Comparison of ENCODE assay signal across 8 cellular contexts in genomic region chr5:87120518-87121314, GRCh38.
DNase-seq lines count a peak whose midpoint lies in the region; ATAC-seq and TF ChIP-seq lines count a peak whose summit lies in the region.

No MANE protein-coding gene starts in this region.

- H3K4me3 Mint-ChIP-seq in activated CD4-positive, alpha-beta T cell treated with anti-CD3 and anti-CD28 coated beads for 36 hours: peak overlapping the region; percentile 26
- no peak overlapping the region for H3K4me3 Mint-ChIP-seq in activated CD4-positive, alpha-beta memory T cell treated with anti-CD3 and anti-CD28 coated beads, Interleukin-2, amount 10 ng/mL, durations not matched to agents 7 days and 5 days
- peak overlapping the region; percentile 54 to 83 (median 68) for H3K4me3 Mint-ChIP-seq in immature natural killer cell

- no peak overlapping the region for H2AFZ ChIP-seq in hepatocyte

- 61% methylated on average over 2 of the region's 2 CpGs for WGBS in hepatocyte (ENCODE audit: low lambda C conversion rate, missing lambda C conversion rate)

- H3K4me2 ChIP-seq in hepatocyte: no peak overlapping the region

- no peak for TF ChIP-seq CTCF in hepatocyte (IDR thresholded peaks at IDR 0.05; ENCODE audit: poor library complexity)

- intact Hi-C loops in activated CD4-positive, alpha-beta T cell treated with anti-CD3 and anti-CD28 coated beads for 36 hours (cut with DNase I, micrococcal nuclease): loop anchor here (1.0 to 5.0 kb wide), 10 partner anchors 38 to 1727 kb away; partner anchors contain the start of genes CCNH (in 2 of the 2) and RASA1 (in 2 of the 2)
- intact Hi-C loops in left ventricle myocardium superior (cut with micrococcal nuclease): no loop called here

- POLR2A ChIA-PET in activated CD4-positive, alpha-beta T cell treated with anti-CD3 and anti-CD28 coated beads for 36 hours (lab: Charles Lee): interaction anchor here (0.6 kb wide), 1 partner anchor 46 kb away, joined by 3 read pairs; no protein-coding TSS in a partner anchor
- POLR2A ChIA-PET in activated CD4-positive, alpha-beta memory T cell treated with anti-CD3 and anti-CD28 coated beads, Interleukin-2, amount 10 ng/mL, durations not matched to agents 7 days and 5 days (lab: Charles Lee): interaction anchor here (0.7 to 2.4 kb wide), 8 partner anchors 11 to 241 kb away, joined by 3 to 12 read pairs (median 4); no protein-coding TSS in a partner anchor

- no peaks in the 10 kb centered on the region for H3K9me3 Mint-ChIP-seq in activated CD4-positive, alpha-beta T cell treated with anti-CD3 and anti-CD28 coated beads for 36 hours (ENCODE audit: low read depth)
- no peaks in the 10 kb centered on the region for H3K9me3 Mint-ChIP-seq in activated CD4-positive, alpha-beta memory T cell treated with anti-CD3 and anti-CD28 coated beads, Interleukin-2, amount 10 ng/mL, durations not matched to agents 7 days and 5 days
- H3K9me3 Mint-ChIP-seq in immature natural killer cell: no peaks in the 10 kb centered on the region

- H3K36me3 ChIP-seq in hepatocyte (replicated peaks; ENCODE audit: insufficient read depth, low read depth): no peaks in the 10 kb centered on the region

- H3K9me2 ChIP-seq in hepatocyte (replicated peaks; ENCODE audit: insufficient read depth): no peaks in the 10 kb centered on the region

- H3K4me3 ChIP-seq in hepatocyte: no peak overlapping the region

- peaks cover 2% of the 10 kb centered on the region for H3K27me3 Mint-ChIP-seq in activated CD4-positive, alpha-beta T cell treated with anti-CD3 and anti-CD28 coated beads for 36 hours
- H3K27me3 Mint-ChIP-seq in activated CD4-positive, alpha-beta memory T cell treated with anti-CD3 and anti-CD28 coated beads, Interleukin-2, amount 10 ng/mL, durations not matched to agents 7 days and 5 days: no peaks in the 10 kb centered on the region
- H3K27me3 Mint-ChIP-seq in immature natural killer cell (ENCODE audit: low read depth in 3 of 3): peaks cover 0 to 4% (median 2%) of the 10 kb centered on the region in 3 donors

- no peaks in the 10 kb centered on the region for H4K20me1 ChIP-seq in hepatocyte (ENCODE audit: insufficient read depth, poor library complexity, severe bottlenecking)

- peaks cover 58% of the 10 kb centered on the region for H3K4me1 Mint-ChIP-seq in activated CD4-positive, alpha-beta T cell treated with anti-CD3 and anti-CD28 coated beads for 36 hours
- H3K4me1 Mint-ChIP-seq in activated CD4-positive, alpha-beta memory T cell treated with anti-CD3 and anti-CD28 coated beads, Interleukin-2, amount 10 ng/mL, durations not matched to agents 7 days and 5 days: peaks cover 62% of the 10 kb centered on the region
- H3K4me1 Mint-ChIP-seq in immature natural killer cell: peaks cover 43 to 53% of the 10 kb centered on the region in 2 donors

- CTCF ChIA-PET in activated CD4-positive, alpha-beta T cell treated with anti-CD3 and anti-CD28 coated beads for 36 hours (lab: Charles Lee): interaction anchor here (1.0 kb wide), 1 partner anchor 278 kb away, joined by 3 read pairs; no protein-coding TSS in a partner anchor
- CTCF ChIA-PET in activated CD4-positive, alpha-beta memory T cell treated with anti-CD3 and anti-CD28 coated beads, Interleukin-2, amount 10 ng/mL, durations not matched to agents 7 days and 5 days (lab: Charles Lee): interaction anchor here (1.2 kb wide), 1 partner anchor 224 kb away, joined by 3 read pairs; no protein-coding TSS in a partner anchor

- no peaks in the 10 kb centered on the region for H3K79me2 ChIP-seq in hepatocyte

- H3K36me3 Mint-ChIP-seq in activated CD4-positive, alpha-beta T cell treated with anti-CD3 and anti-CD28 coated beads for 36 hours (ENCODE audit: low read depth): no peaks in the 10 kb centered on the region
- peaks cover 7% of the 10 kb centered on the region for H3K36me3 Mint-ChIP-seq in activated CD4-positive, alpha-beta memory T cell treated with anti-CD3 and anti-CD28 coated beads, Interleukin-2, amount 10 ng/mL, durations not matched to agents 7 days and 5 days (ENCODE audit: low read depth)
- peaks cover 0 to 3% (median 0%) of the 10 kb centered on the region in 3 donors for H3K36me3 Mint-ChIP-seq in immature natural killer cell

- H3K9me3 ChIP-seq in hepatocyte (ENCODE audit: low read depth): no peaks in the 10 kb centered on the region

- H3K4me1 ChIP-seq in hepatocyte (ENCODE audit: insufficient read depth): no peaks in the 10 kb centered on the region

- H3K27me3 ChIP-seq in hepatocyte: peaks cover 3% of the 10 kb centered on the region

- peak overlapping the region; percentile 20 for H3K27ac Mint-ChIP-seq in activated CD4-positive, alpha-beta T cell treated with anti-CD3 and anti-CD28 coated beads for 36 hours
- peak overlapping the region; percentile 90 for H3K27ac Mint-ChIP-seq in activated CD4-positive, alpha-beta memory T cell treated with anti-CD3 and anti-CD28 coated beads, Interleukin-2, amount 10 ng/mL, durations not matched to agents 7 days and 5 days
- peak overlapping the region; percentile 9 to 92 (median 84) for H3K27ac Mint-ChIP-seq in immature natural killer cell

- peak; percentile 74 for ATAC-seq in activated CD4-positive, alpha-beta T cell treated with anti-CD3 and anti-CD28 coated beads for 36 hours
- peak; percentile 22 for ATAC-seq in HG03521 (IDR thresholded peaks at IDR 0.05; ENCODE audit: unreplicated experiment)
- ATAC-seq in left ventricle myocardium superior: no peak

- peak; percentile 25 for DNase-seq in activated CD4-positive, alpha-beta T cell treated with anti-CD3 and anti-CD28 coated beads for 36 hours
- DNase-seq in activated CD4-positive, alpha-beta T cell treated with anti-CD3 and anti-CD28 coated beads for 1 hour: no peak
- DNase-seq in activated CD4-positive, alpha-beta memory T cell treated with anti-CD3 and anti-CD28 coated beads, Interleukin-2, amount 10 ng/mL, durations not matched to agents 7 days and 5 days: peak; percentile 32
- DNase-seq in immature natural killer cell (peak in 1 of 3 donors; percentile 19), left ventricle myocardium superior (no peak), hepatocyte (ENCODE audit: low spot score) (no peak), SHP77 (lab: John Stamatoyannopoulos, UW) (no peak)

- H3K27ac ChIP-seq in hepatocyte: no peak overlapping the region

Comparison
In these comparisons a context has a peak if more than half of its experiments do, and no peak if none do; other contexts are left out.
1. DNase-seq: peak in activated CD4-positive, alpha-beta T cell treated with anti-CD3 and anti-CD28 coated beads for 36 hours (single experiment) and activated CD4-positive, alpha-beta memory T cell treated with anti-CD3 and anti-CD28 coated beads, Interleukin-2, amount 10 ng/mL, durations not matched to agents 7 days and 5 days (single experiment); none in activated CD4-positive, alpha-beta T cell treated with anti-CD3 and anti-CD28 coated beads for 1 hour (single experiment), left ventricle myocardium superior (single experiment), hepatocyte (single experiment) and SHP77 (0 of 2).
2. H3K27ac Mint-ChIP-seq: peak in every context shown above with its lines; median percentile 90 in activated CD4-positive, alpha-beta memory T cell treated with anti-CD3 and anti-CD28 coated beads, Interleukin-2, amount 10 ng/mL, durations not matched to agents 7 days and 5 days; 84 in immature natural killer cell; 20 in activated CD4-positive, alpha-beta T cell treated with anti-CD3 and anti-CD28 coated beads for 36 hours.